ENCODE assay signal across 20 cellular contexts in the genomic region with DNA sequence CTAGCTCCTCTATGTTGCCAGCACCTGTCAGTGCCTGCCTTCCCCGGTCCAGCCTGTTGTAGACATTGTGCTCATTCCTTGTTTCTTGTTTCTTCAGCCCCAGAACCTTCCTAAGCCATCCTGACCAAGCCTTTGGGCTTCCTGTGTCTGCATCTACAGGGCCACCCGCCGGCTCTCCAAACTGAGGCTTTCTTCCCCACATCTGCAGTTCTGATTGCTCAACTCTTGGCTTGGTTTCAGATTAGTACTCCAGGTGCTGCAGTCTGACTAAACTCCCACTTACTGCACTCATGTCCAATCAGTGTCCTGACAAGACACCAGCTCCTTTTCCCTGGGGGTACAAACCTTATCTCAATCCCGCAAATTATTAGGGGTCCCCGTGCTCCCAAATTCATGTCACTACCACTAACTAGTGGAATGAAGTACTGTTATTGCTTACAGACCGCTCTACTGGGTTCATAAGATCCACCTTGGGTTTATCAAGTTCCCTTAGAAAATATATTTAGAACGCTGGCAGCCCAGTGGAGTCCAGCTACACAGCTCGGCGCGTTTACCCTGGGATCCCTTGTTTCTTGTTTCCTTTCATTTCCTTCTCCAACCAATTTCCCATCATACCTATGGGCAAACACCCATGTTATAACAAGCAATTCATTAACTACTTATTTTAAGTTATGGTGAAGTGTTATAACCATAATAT.
A peak's percentile ranks its signal among the peaks of the same experiment; 100 is the strongest.
DNase-seq lines count a peak whose midpoint lies in the region; ATAC-seq and TF ChIP-seq lines count a peak whose summit lies in the region.
"Had no signal": no experiment of that assay in that cellular context is flagged by ENCODE, and none has a peak within 500 bp of the region (broad histone marks: within the 10 kb centered on the region; RNA-seq: fewer than 3 reads in every experiment).

No MANE protein-coding gene starts in this region.

- no peaks in the 10 kb centered on the region for H4K20me1 ChIP-seq in IMR-90 (ENCODE audit: insufficient read depth, low read length)
- no peaks in the 10 kb centered on the region for H4K20me1 ChIP-seq in Karpas-422 (ENCODE audit: insufficient read depth, low read depth, low read length)

- H3K79me2 ChIP-seq in trophoblast cell (ENCODE audit: control insufficient read depth, insufficient read depth, low read length, poor library complexity) (no peaks in the 10 kb centered on the region), Karpas-422 (ENCODE audit: low read length) (no peaks in the 10 kb centered on the region)
- H3K79me2 ChIP-seq: parathyroid adenoma had no signal

- 0 out of 2 replicates have a peak overlapping the region, but pooled peaks have one; percentile 19 for H3K14ac ChIP-seq in IMR-90 (replicated peaks; ENCODE audit: low read depth, low read length)
- H3K14ac ChIP-seq in trophoblast cell (ENCODE audit: low read length): no peak overlapping the region

- H3K27me3 ChIP-seq in IMR-90 (ENCODE audit: control insufficient read depth, insufficient read depth, low read length): no peaks in the 10 kb centered on the region
- no peaks in the 10 kb centered on the region for H3K27me3 ChIP-seq in RWPE2 (ENCODE audit: insufficient read depth, poor library complexity, severe bottlenecking)
- no peaks in the 10 kb centered on the region for H3K27me3 ChIP-seq in trophoblast cell (ENCODE audit: insufficient read depth, low read length)
- no peaks in the 10 kb centered on the region for H3K27me3 ChIP-seq in Karpas-422 (ENCODE audit: low read length)

- H4K91ac ChIP-seq in IMR-90 (ENCODE audit: insufficient read depth, low read depth, low read length): peak overlapping the region; percentile 62; the same call in 1 of the 2 replicates
- no peak overlapping the region for H4K91ac ChIP-seq in trophoblast cell (ENCODE audit: low read depth, low read length)

- H2BK5ac ChIP-seq in IMR-90 (ENCODE audit: low read depth, low read length, poor library complexity, severe bottlenecking) (no peak overlapping the region), trophoblast cell (ENCODE audit: low read depth, low read length, poor library complexity) (no peak overlapping the region)

- TF ChIP-seq CTCF in IMR-90 (conservative IDR thresholded peaks at IDR 0.05; ENCODE audit: low read depth, low read length) (no peak), RWPE2 (IDR thresholded peaks at IDR 0.05; ENCODE audit: poor library complexity, severe bottlenecking) (no peak), fibroblast of mammary gland (conservative IDR thresholded peaks at IDR 0.05; ENCODE audit: control insufficient read depth, insufficient read depth, low read depth, low read length) (no peak)

- H4K8ac ChIP-seq in IMR-90 (ENCODE audit: low read depth in 2 of 2, low read length in 2 of 2) (peak overlapping the region in 1 of 2 experiments; percentile 14; a peak in 1 of 4 replicates), trophoblast cell (ENCODE audit: low read depth, low read length) (no peak overlapping the region)

- H3K4me3 ChIP-seq in IMR-90 (ENCODE audit: insufficient read depth, low read depth, low read length) (no peak overlapping the region), RWPE2 (ENCODE audit: severe bottlenecking) (no peak overlapping the region), fibroblast of mammary gland (ENCODE audit: control insufficient read depth, low read depth, low read length) (no peak overlapping the region), trophoblast cell (ENCODE audit: low read depth, low read length) (no peak overlapping the region), Karpas-422 (ENCODE audit: low read length) (no peak overlapping the region)
- H3K4me3 ChIP-seq: tibial artery had no signal

- H3K9me3 ChIP-seq in IMR-90 (ENCODE audit: control insufficient read depth, insufficient read depth, low read length) (peaks cover 3% of the 10 kb centered on the region), RWPE2 (ENCODE audit: severe bottlenecking) (peaks cover 3% of the 10 kb centered on the region), trophoblast cell (ENCODE audit: insufficient read depth, low read depth, low read length) (no peaks in the 10 kb centered on the region), Karpas-422 (ENCODE audit: low read length) (no peaks in the 10 kb centered on the region)
- H3K9me3 ChIP-seq: tibial artery had no signal

- no peak overlapping the region for H3K23ac ChIP-seq in IMR-90 (ENCODE audit: low read depth, low read length)
- H3K23ac ChIP-seq in trophoblast cell (ENCODE audit: low read length): no peak overlapping the region

- H3K79me1 ChIP-seq in IMR-90 (ENCODE audit: low read depth in 1 of 2, low read length in 2 of 2): 0 out of 4 replicates have a peak, but pooled peaks cover 0 to 4% of the 10 kb centered on the region in 2 experiments
- no peaks in the 10 kb centered on the region for H3K79me1 ChIP-seq in trophoblast cell (ENCODE audit: low read length)

- no peak for TF ChIP-seq RAD21 in IMR-90 (IDR thresholded peaks at IDR 0.05; ENCODE audit: low read length)

- no peaks in the 10 kb centered on the region for H3K9me2 ChIP-seq in Karpas-422 (replicated peaks; ENCODE audit: insufficient read depth, low read length)

- no peak overlapping the region for H4K12ac ChIP-seq in trophoblast cell (ENCODE audit: low read depth, low read length)

- H4K5ac ChIP-seq in IMR-90 (ENCODE audit: low read depth, low read length): no peak overlapping the region

- intact Hi-C loops in IMR-90 (cut with micrococcal nuclease): loop anchor here (5.0 kb wide), 1 partner anchor 269 kb away; no protein-coding TSS in a partner anchor

- CTCF ChIA-PET in IMR-90 (lab: Yijun Ruan, JAX): interaction anchor here (0.9 to 1.5 kb wide), 2 partner anchors 11 to 36 kb away, joined by 3 to 8 read pairs; no protein-coding TSS in a partner anchor

- H3K27ac ChIP-seq in IMR-90 (ENCODE audit: insufficient read depth, low read length) (no peak overlapping the region), RWPE2 (ENCODE audit: poor library complexity, severe bottlenecking) (peak overlapping the region; percentile 97), trophoblast cell (ENCODE audit: low read depth, low read length) (no peak overlapping the region), Karpas-422 (ENCODE audit: low read length) (no peak overlapping the region)
- H3K27ac ChIP-seq: parathyroid adenoma, tibial artery had no signal

- TF ChIP-seq POLR2A in IMR-90 (IDR thresholded peaks at IDR 0.05; ENCODE audit: low read depth, low read length): no peak

- no TSS peak for BruUV-seq in IMR-90 (replicated peaks; lab: Mats Ljungman, UMichigan)

- in situ Hi-C loops in IMR-90 (cut with MboI; ENCODE audit: low sequenced_read_pairs): loop anchor here (10.0 kb wide), 1 partner anchor 262 kb away; no protein-coding TSS in a partner anchor

- dilution Hi-C loops in IMR-90 (cut with HindIII; ENCODE audit: low sequenced_read_pairs, unreplicated experiment): no loop called here

- no peaks in the 10 kb centered on the region for H3K36me3 ChIP-seq in IMR-90 (ENCODE audit: control insufficient read depth, insufficient read depth, low read length)
- H3K36me3 ChIP-seq in RWPE2 (ENCODE audit: low read depth): no peaks in the 10 kb centered on the region
- H3K36me3 ChIP-seq in trophoblast cell (ENCODE audit: control insufficient read depth in 1 of 2, insufficient read depth in 2 of 2, low read length in 2 of 2): no peaks in the 10 kb centered on the region
- H3K36me3 ChIP-seq in Karpas-422 (ENCODE audit: insufficient read depth, low read length): no peaks in the 10 kb centered on the region
- H3K36me3 ChIP-seq: tibial artery had no signal

- H3K9ac ChIP-seq in IMR-90 (ENCODE audit: low read depth, low read length) (no peak overlapping the region), trophoblast cell (ENCODE audit: low read length) (no peak overlapping the region), Karpas-422 (ENCODE audit: low read length) (no peak overlapping the region)
- H3K9ac ChIP-seq: parathyroid adenoma had no signal

- H3K56ac ChIP-seq in IMR-90 (ENCODE audit: extremely low read depth, insufficient read depth, low read length): no peak overlapping the region

- no peak overlapping the region for H2BK12ac ChIP-seq in trophoblast cell (ENCODE audit: low read length)

- ATAC-seq in IMR-90 (ENCODE audit: low read depth) (no peak), RWPE2 (ENCODE audit: low read depth) (peak; percentile 49)
- ATAC-seq: naive thymus-derived CD4-positive, alpha-beta T cell had no signal

- H2AFZ ChIP-seq in IMR-90 (replicated peaks; ENCODE audit: low read length, poor library complexity) (peak overlapping the region; percentile 26), trophoblast cell (ENCODE audit: insufficient read depth, low read length, poor library complexity) (no peak overlapping the region), Karpas-422 (ENCODE audit: low read length) (no peak overlapping the region)
- H2AFZ ChIP-seq: parathyroid adenoma had no signal

- H2BK120ac ChIP-seq in IMR-90 (ENCODE audit: low read depth, low read length) (peak overlapping the region; percentile 70), trophoblast cell (ENCODE audit: insufficient read depth, low read length, poor library complexity) (no peak overlapping the region)

- H3K9me1 ChIP-seq in IMR-90 (ENCODE audit: insufficient read depth, low read length): peaks cover 20% of the 10 kb centered on the region

- H3K4me1 ChIP-seq in IMR-90 (ENCODE audit: control insufficient read depth, insufficient read depth, low read length) (peaks cover 16% of the 10 kb centered on the region), RWPE2 (ENCODE audit: insufficient read depth, poor library complexity, severe bottlenecking) (peaks cover 69% of the 10 kb centered on the region), trophoblast cell (ENCODE audit: control insufficient read depth in 1 of 2, insufficient read depth in 2 of 2, low read length in 2 of 2) (peaks cover 0 to 4% of the 10 kb centered on the region in 2 experiments), Karpas-422 (ENCODE audit: low read length) (no peaks in the 10 kb centered on the region)
- H3K4me1 ChIP-seq: parathyroid adenoma, tibial artery had no signal

- H3K4ac ChIP-seq in IMR-90 (ENCODE audit: low read depth, low read length) (peak overlapping the region; percentile 87), trophoblast cell (ENCODE audit: low read depth, low read length) (no peak overlapping the region)

- no peak overlapping the region for H2AK9ac ChIP-seq in IMR-90 (replicated peaks; ENCODE audit: low read depth, low read length, poor library complexity)

- H2AK5ac ChIP-seq in IMR-90 (ENCODE audit: low read depth, low read length) (peak overlapping the region; percentile 95), trophoblast cell (ENCODE audit: low read length) (no peak overlapping the region)

- H3K4me2 ChIP-seq in IMR-90 (ENCODE audit: low read depth, low read length) (no peak overlapping the region), trophoblast cell (ENCODE audit: low read length) (no peak overlapping the region), Karpas-422 (ENCODE audit: low read depth, low read length, poor library complexity, severe bottlenecking) (no peak overlapping the region)

- H2BK20ac ChIP-seq in IMR-90 (ENCODE audit: low read depth, low read length): peak overlapping the region; percentile 76

- DNase-seq in IMR-90 (peak; percentile 62), RWPE2 (ENCODE audit: low spot score) (peak; percentile 83), fibroblast of mammary gland (ENCODE audit: low read depth) (peak; percentile 75), trophoblast cell (peak; percentile 58 to 66), Karpas-422 (no peak), GF-D8 (lab: John Stamatoyannopoulos, UW) (no peak), Kasumi-1 (lab: John Stamatoyannopoulos, UW) (no peak)
- DNase-seq: activated CD4-positive, CD25-positive, alpha-beta regulatory T cell treated with anti-CD3 and anti-CD28 coated beads, Interleukin-2, amount 50 U/mL, for 72 hours; activated T-cell treated with anti-CD3 and anti-CD28 coated beads, Interleukin-2, amount 50 U/mL, for 48 hours; AML-193; aorta; CD8-positive, alpha-beta memory T cell; islet precursor cell; NCI-H1105; NCI-H2029 treated with DMSO at 0.1 percent for 48 hours; stimulated activated CD4-positive, alpha-beta T cell treated with anti-CD3 and anti-CD28 coated beads, Interleukin-1b, Interleukin-23, amount 100 ng/mL, for 48 hours; stimulated activated naive CD4-positive, alpha-beta T cell treated with Interleukin-2 at 50 U/mL for 16 hours; tibial artery had no signal

- 93% methylated on average over 2 of the region's 10 CpGs; no CpG with 5 or more reads in 1 of the 2 experiments for WGBS in IMR-90 (ENCODE audit: extremely low coverage in 2 of 2, insufficient read length in 1 of 2), 2 experiments
- no CpG with 5 or more reads among the region's 10 CpGs for WGBS in trophoblast cell (ENCODE audit: extremely low coverage, insufficient coverage, insufficient read length)

- POLR2A ChIA-PET in IMR-90 (lab: Charles Lee; ENCODE audit: unreplicated experiment): no interaction called here

- peak overlapping the region; percentile 2; the same call in 1 of the 3 replicates for H2BK15ac ChIP-seq in IMR-90 (ENCODE audit: low read depth, low read length)

- H3K18ac ChIP-seq in IMR-90 (ENCODE audit: low read depth, low read length) (no peak overlapping the region), trophoblast cell (ENCODE audit: low read length) (no peak overlapping the region)

Comparison
In these comparisons a context has a peak if more than half of its experiments do, and no peak if none do; other contexts are left out.
1. DNase-seq: peak in IMR-90 (single experiment), RWPE2 (single experiment), fibroblast of mammary gland (single experiment) and trophoblast cell (2 of 2); none in Karpas-422 (single experiment), GF-D8 (single experiment) and Kasumi-1 (0 of 2).